18 cellular contexts compared by ENCODE assay signal in genomic region chr2:222715729-222716128, GRCh38. TPM values are rescaled to one million over a fixed set of nuclear protein-coding genes. Genes with fewer than 3 reads are reported as not detected.
DNase-seq lines count a peak whose midpoint lies in the region; ATAC-seq and TF ChIP-seq lines count a peak whose summit lies in the region.
"Had no signal": no experiment of that assay in that cellular context is flagged by ENCODE, and none has a peak within 500 bp of the region (broad histone marks: within the 10 kb centered on the region; RNA-seq: fewer than 3 reads in every experiment).

No MANE protein-coding gene starts in this region.

- peaks cover 3% of the 10 kb centered on the region for H3K4me1 ChIP-seq in colonic mucosa
- H3K4me1 ChIP-seq: A549 had no signal

- intact Hi-C loops in activated CD8-positive, alpha-beta T cell treated with anti-CD3 and anti-CD28 coated beads for 36 hours (cut with micrococcal nuclease): no loop called here
- intact Hi-C loops in colonic mucosa (cut with DNase I): no loop called here

- H3K9me3 Mint-ChIP-seq in activated CD8-positive, alpha-beta T cell treated with anti-CD3 and anti-CD28 coated beads for 36 hours: no peaks in the 10 kb centered on the region
- no peaks in the 10 kb centered on the region for H3K9me3 Mint-ChIP-seq in activated CD8-positive, alpha-beta T cell treated with anti-CD3 and anti-CD28 coated beads, Interleukin-2, amount 10 ng/mL, durations not matched to agents 7 days and 5 days (ENCODE audit: insufficient read depth)
- H3K9me3 Mint-ChIP-seq: naive thymus-derived CD8-positive, alpha-beta T cell had no signal

- H3K4me3 ChIP-seq in colonic mucosa: no peak overlapping the region
- no peak overlapping the region for H3K4me3 ChIP-seq in coronary artery
- H3K4me3 ChIP-seq: A549, skin epidermis, tibial artery had no signal

- POLR2A ChIA-PET in activated CD8-positive, alpha-beta T cell treated with anti-CD3 and anti-CD28 coated beads for 36 hours (lab: Charles Lee): no interaction called here
- POLR2A ChIA-PET in activated CD8-positive, alpha-beta T cell treated with anti-CD3 and anti-CD28 coated beads, Interleukin-2, amount 10 ng/mL, durations not matched to agents 7 days and 5 days (lab: Charles Lee): no interaction called here

- H3K27ac Mint-ChIP-seq in activated CD8-positive, alpha-beta T cell treated with anti-CD3 and anti-CD28 coated beads for 36 hours: no peak overlapping the region
- H3K27ac Mint-ChIP-seq in activated CD8-positive, alpha-beta T cell treated with anti-CD3 and anti-CD28 coated beads, Interleukin-2, amount 10 ng/mL, durations not matched to agents 7 days and 5 days: no peak overlapping the region
- H3K27ac Mint-ChIP-seq: naive thymus-derived CD8-positive, alpha-beta T cell had no signal

- H3K9me3 ChIP-seq in colonic mucosa: no peaks in the 10 kb centered on the region
- H3K9me3 ChIP-seq: A549, tibial artery had no signal

- no peaks in the 10 kb centered on the region for H3K36me3 Mint-ChIP-seq in activated CD8-positive, alpha-beta T cell treated with anti-CD3 and anti-CD28 coated beads for 36 hours (ENCODE audit: low read depth)
- H3K36me3 Mint-ChIP-seq in activated CD8-positive, alpha-beta T cell treated with anti-CD3 and anti-CD28 coated beads, Interleukin-2, amount 10 ng/mL, durations not matched to agents 7 days and 5 days (ENCODE audit: low read depth): no peaks in the 10 kb centered on the region
- H3K36me3 Mint-ChIP-seq: naive thymus-derived CD8-positive, alpha-beta T cell had no signal

- H3K27ac ChIP-seq in colonic mucosa (no peak overlapping the region), coronary artery (peak overlapping the region in 1 of 2 donors; percentile 84)
- H3K27ac ChIP-seq: A549, skin epidermis had no signal

- no peak for ATAC-seq in activated CD8-positive, alpha-beta T cell treated with anti-CD3 and anti-CD28 coated beads for 36 hours
- no peak for ATAC-seq in activated CD8-positive, alpha-beta T cell treated with anti-CD3 and anti-CD28 coated beads, Interleukin-2, amount 10 ng/mL, durations not matched to agents 7 days and 5 days
- ATAC-seq in HG03442 (IDR thresholded peaks at IDR 0.05; ENCODE audit: unreplicated experiment) (peak; percentile 46), GM18907 (IDR thresholded peaks at IDR 0.05; ENCODE audit: unreplicated experiment) (no peak)
- ATAC-seq: A549; naive thymus-derived CD8-positive, alpha-beta T cell; SK-N-SH treated with all-trans-retinoic acid at 6 μM for 48 hours had no signal

- peak; percentile 13 for DNase-seq in activated CD8-positive, alpha-beta T cell treated with anti-CD3 and anti-CD28 coated beads for 36 hours
- DNase-seq in activated CD8-positive, alpha-beta T cell treated with anti-CD3 and anti-CD28 coated beads, Interleukin-2, amount 10 ng/mL, durations not matched to agents 7 days and 5 days: no peak
- DNase-seq in colonic mucosa (peak; percentile 54), coronary artery (ENCODE audit: low spot score) (no peak), UCSD-AML1 (lab: John Stamatoyannopoulos, UW; ENCODE audit: unreplicated experiment) (no peak)
- DNase-seq in activated CD4-positive, CD25-positive, alpha-beta regulatory T cell treated with anti-CD3 and anti-CD28 coated beads, Interleukin-2, amount 50 U/mL, for 72 hours: no peak
- DNase-seq: activated effector memory CD4-positive, alpha-beta T cell treated with anti-CD3 and anti-CD28 coated beads, Interleukin-2, amount 50 U/mL, for 16 hours; kidney; naive thymus-derived CD8-positive, alpha-beta T cell; NCI-H1417; NCI-H69; tibial artery had no signal

- peaks cover 7% of the 10 kb centered on the region for H3K4me1 Mint-ChIP-seq in activated CD8-positive, alpha-beta T cell treated with anti-CD3 and anti-CD28 coated beads for 36 hours (ENCODE audit: low read depth)
- peaks cover 3% of the 10 kb centered on the region for H3K4me1 Mint-ChIP-seq in activated CD8-positive, alpha-beta T cell treated with anti-CD3 and anti-CD28 coated beads, Interleukin-2, amount 10 ng/mL, durations not matched to agents 7 days and 5 days (ENCODE audit: low read depth)

- CTCF ChIA-PET in activated CD8-positive, alpha-beta T cell treated with anti-CD3 and anti-CD28 coated beads for 36 hours (lab: Charles Lee): interaction anchor here (0.6 to 1.4 kb wide), 2 partner anchors 12 to 99 kb away, joined by 3 read pairs; no protein-coding TSS in a partner anchor
- CTCF ChIA-PET in activated CD8-positive, alpha-beta T cell treated with anti-CD3 and anti-CD28 coated beads, Interleukin-2, amount 10 ng/mL, durations not matched to agents 7 days and 5 days (lab: Charles Lee): no interaction called here

- TF ChIP-seq CTCF in activated CD8-positive, alpha-beta T cell treated with anti-CD3 and anti-CD28 coated beads for 36 hours (IDR thresholded peaks at IDR 0.05): no peak
- TF ChIP-seq CTCF in colonic mucosa (IDR thresholded peaks at IDR 0.05) (no peak), coronary artery (IDR thresholded peaks at IDR 0.05) (no peak)

- no peak overlapping the region for H3K9ac ChIP-seq in colonic mucosa (ENCODE audit: low read depth in 2 of 2, low read length in 2 of 2)

- H3K4me3 Mint-ChIP-seq in activated CD8-positive, alpha-beta T cell treated with anti-CD3 and anti-CD28 coated beads for 36 hours: no peak overlapping the region
- no peak overlapping the region for H3K4me3 Mint-ChIP-seq in activated CD8-positive, alpha-beta T cell treated with anti-CD3 and anti-CD28 coated beads, Interleukin-2, amount 10 ng/mL, durations not matched to agents 7 days and 5 days

- H3K27me3 Mint-ChIP-seq in activated CD8-positive, alpha-beta T cell treated with anti-CD3 and anti-CD28 coated beads for 36 hours: peaks cover 9% of the 10 kb centered on the region
- H3K27me3 Mint-ChIP-seq in activated CD8-positive, alpha-beta T cell treated with anti-CD3 and anti-CD28 coated beads, Interleukin-2, amount 10 ng/mL, durations not matched to agents 7 days and 5 days (ENCODE audit: low read depth): peaks cover 23% of the 10 kb centered on the region

- no peaks in the 10 kb centered on the region for H3K27me3 ChIP-seq in colonic mucosa
- H3K27me3 ChIP-seq: tibial artery had no signal

- H3K36me3 ChIP-seq in colonic mucosa: no peaks in the 10 kb centered on the region
- H3K36me3 ChIP-seq: tibial artery had no signal

RNA-seq across cellular contexts. Expression of gene MOGAT1, which starts 44.3 kb away (rescaled TPM):
- not detected for total RNA-seq in activated CD8-positive, alpha-beta T cell treated with anti-CD3 and anti-CD28 coated beads for 36 hours
- total RNA-seq in activated CD8-positive, alpha-beta T cell treated with anti-CD3 and anti-CD28 coated beads, Interleukin-2, amount 10 ng/mL, durations not matched to agents 7 days and 5 days: not detected
- under 1 TPM in 1 of 2 donors, not detected in 1; 0.24 TPM for total RNA-seq in colonic mucosa
- total RNA-seq: HT1080; kidney; naive thymus-derived CD8-positive, alpha-beta T cell had no signal

RNA-seq across cellular contexts. Expression of gene FARSB, which starts 59.8 kb away (rescaled TPM):
- 10 to 100 TPM; 55.9 to 56.7 TPM for total RNA-seq in activated CD8-positive, alpha-beta T cell treated with anti-CD3 and anti-CD28 coated beads for 36 hours
- total RNA-seq in activated CD8-positive, alpha-beta T cell treated with anti-CD3 and anti-CD28 coated beads, Interleukin-2, amount 10 ng/mL, durations not matched to agents 7 days and 5 days: 10 to 100 TPM; 26.9 to 28.0 TPM
- total RNA-seq in colonic mucosa: 10 to 100 TPM; 21.9 to 34.6 TPM

Comparison
In these comparisons a context has a peak if more than half of its experiments do, and no peak if none do; other contexts are left out.
1. DNase-seq: peak in activated CD8-positive, alpha-beta T cell treated with anti-CD3 and anti-CD28 coated beads for 36 hours (single experiment) and colonic mucosa (single experiment); none in activated CD8-positive, alpha-beta T cell treated with anti-CD3 and anti-CD28 coated beads, Interleukin-2, amount 10 ng/mL, durations not matched to agents 7 days and 5 days (single experiment), activated CD4-positive, CD25-positive, alpha-beta regulatory T cell treated with anti-CD3 and anti-CD28 coated beads, Interleukin-2, amount 50 U/mL, for 72 hours (single experiment), coronary artery (single experiment) and UCSD-AML1 (single experiment).